ENCODE assay signal across 16 cellular contexts in genomic region chr5:126681970-126682369, GRCh38.
DNase-seq lines count a peak whose midpoint lies in the region; ATAC-seq and TF ChIP-seq lines count a peak whose summit lies in the region.
"Had no signal": no experiment of that assay in that cellular context is flagged by ENCODE, and none has a peak within 500 bp of the region (broad histone marks: within the 10 kb centered on the region; RNA-seq: fewer than 3 reads in every experiment).

No MANE protein-coding gene starts in this region.

- H4K20me1 ChIP-seq in Karpas-422 (ENCODE audit: insufficient read depth, low read depth, low read length) = no peaks in the 10 kb centered on the region
- no peaks in the 10 kb centered on the region for H4K20me1 ChIP-seq in SK-N-SH (ENCODE audit: insufficient read depth)

- DNase-seq in A673 (ENCODE audit: low spot score) (peak; percentile 42), Karpas-422 (peak; percentile 25), SK-N-SH (no peak), fibroblast of mammary gland (ENCODE audit: low read depth) (peak; percentile 74), HEK293T (ENCODE audit: extremely low spot score) (no peak), midbrain (lab: John Stamatoyannopoulos, UW) (no peak), germinal center (ENCODE audit: low spot score) (no peak), lower lobe of right lung (no peak)
- DNase-seq: CD4-positive, CD25-positive, alpha-beta regulatory T cell; DMS79 treated with DMSO at 0.1 percent for 48 hours; NCI-H1092 treated with DMSO at 0.1 percent for 48 hours; NCI-H1436 treated with DMSO at 0.1 percent for 48 hours; NCI-H1930; NCI-H226; NCI-H524 treated with DMSO at 0.1 percent for 48 hours; Right ventricle myocardium superior had no signal

- 28% methylated on average over 6 of the region's 6 CpGs for WGBS in SK-N-SH (ENCODE audit: low lambda C conversion rate)

- no peaks in the 10 kb centered on the region for H3K9me3 ChIP-seq in A673 (ENCODE audit: low read depth, low read length, poor library complexity, severe bottlenecking)
- H3K9me3 ChIP-seq in Karpas-422 (ENCODE audit: low read length) = no peaks in the 10 kb centered on the region
- no peaks in the 10 kb centered on the region for H3K9me3 ChIP-seq in SK-N-SH
- no peaks in the 10 kb centered on the region for H3K9me3 ChIP-seq in lower lobe of right lung

- TF ChIP-seq EP300 in SK-N-SH (IDR thresholded peaks at IDR 0.05; ENCODE audit: borderline replicate concordance in 1 of 2, low read depth in 1 of 2, low read length in 1 of 2) = 0 out of 4 replicates have a peak, but pooled peaks of 1 of the 2 experiments have one; percentile 11

- H3K27me3 ChIP-seq in A673 (replicated peaks; ENCODE audit: insufficient read depth, low read depth, low read length, poor library complexity) (no peaks in the 10 kb centered on the region), Karpas-422 (ENCODE audit: low read length) (no peaks in the 10 kb centered on the region), SK-N-SH (ENCODE audit: insufficient read depth) (no peaks in the 10 kb centered on the region), lower lobe of right lung (ENCODE audit: low read depth) (peaks cover 6% of the 10 kb centered on the region)

- intact Hi-C loops in A673 (cut with micrococcal nuclease; ENCODE audit: unreplicated experiment) = no loop called here
- intact Hi-C loops in lower lobe of right lung (cut with DNase I) = no loop called here

- TF ChIP-seq CTCF in A673 (conservative IDR thresholded peaks at IDR 0.05; ENCODE audit: low read depth, low read length) (no peak), SK-N-SH (IDR thresholded peaks at IDR 0.05) (no peak), fibroblast of mammary gland (conservative IDR thresholded peaks at IDR 0.05; ENCODE audit: control insufficient read depth, insufficient read depth, low read depth, low read length) (no peak), lower lobe of right lung (IDR thresholded peaks at IDR 0.05) (no peak)

- CTCF ChIA-PET in A673 (lab: Charles Lee) (no interaction called here), SK-N-SH (lab: Yijun Ruan, JAX) (interaction anchor here (1.3 kb wide), 1 partner anchor 119 kb away, joined by 4 read pairs; no protein-coding TSS in a partner anchor), HEK293T (lab: Yijun Ruan, JAX) (interaction anchor here (0.7 to 1.4 kb wide), 2 partner anchors 89 to 98 kb away, joined by 3 read pairs; no protein-coding TSS in a partner anchor)

- H3K9me2 ChIP-seq in Karpas-422 (replicated peaks; ENCODE audit: insufficient read depth, low read length) = no peaks in the 10 kb centered on the region
- no peaks in the 10 kb centered on the region for H3K9me2 ChIP-seq in SK-N-SH

- no peak for TF ChIP-seq RAD21 in SK-N-SH (IDR thresholded peaks at IDR 0.05; ENCODE audit: low read length)

- BruUV-seq in A673 (replicated peaks; lab: Mats Ljungman, UMichigan) = no TSS peak

- H3K4me1 ChIP-seq in A673 (ENCODE audit: insufficient read depth, low read length, poor library complexity, severe bottlenecking) (peaks cover 37% of the 10 kb centered on the region), Karpas-422 (ENCODE audit: low read length) (peaks cover 23% of the 10 kb centered on the region), SK-N-SH (ENCODE audit: control insufficient read depth in 1 of 2, insufficient read depth in 2 of 2, low read depth in 1 of 2, low read length in 1 of 2) (peaks cover 11 to 14% of the 10 kb centered on the region in 2 experiments; a peak in 2 of 4 replicates), lower lobe of right lung (no peaks in the 10 kb centered on the region)

- no peak overlapping the region for H3K4me3 ChIP-seq in A673 (ENCODE audit: low read depth, low read length, poor library complexity, severe bottlenecking)
- no peak overlapping the region for H3K4me3 ChIP-seq in Karpas-422 (ENCODE audit: low read length)
- H3K4me3 ChIP-seq in SK-N-SH (ENCODE audit: low read depth in 2 of 2, low read length in 1 of 2) = no peak overlapping the region
- no peak overlapping the region for H3K4me3 ChIP-seq in fibroblast of mammary gland (ENCODE audit: control insufficient read depth, low read depth, low read length)
- no peak overlapping the region for H3K4me3 ChIP-seq in lower lobe of right lung

- POLR2A ChIA-PET in A673 (lab: Charles Lee; ENCODE audit: low non-redundant PET) (interaction anchor here (0.5 kb wide), 1 partner anchor 102 kb away, joined by 6 read pairs; no protein-coding TSS in a partner anchor), SK-N-SH (lab: Yijun Ruan, JAX) (no interaction called here), HEK293T (lab: Yijun Ruan, JAX) (interaction anchor here (6.3 kb wide), 1 partner anchor 95 kb away, joined by 78 read pairs; the partner anchor contains the start of gene LMNB1)

- no peaks in the 10 kb centered on the region for H3K36me3 ChIP-seq in A673 (ENCODE audit: insufficient read depth, low read length, poor library complexity, severe bottlenecking)
- H3K36me3 ChIP-seq in Karpas-422 (ENCODE audit: insufficient read depth, low read length) = no peaks in the 10 kb centered on the region
- no peaks in the 10 kb centered on the region for H3K36me3 ChIP-seq in SK-N-SH (replicated peaks in 1 of 2; ENCODE audit: control insufficient read depth in 1 of 2, insufficient read depth in 2 of 2, low read length in 1 of 2)
- H3K36me3 ChIP-seq in lower lobe of right lung = no peaks in the 10 kb centered on the region

- no peak overlapping the region for H3K9ac ChIP-seq in Karpas-422 (ENCODE audit: low read length)
- H3K9ac ChIP-seq in SK-N-SH = no peak overlapping the region

- H2AFZ ChIP-seq in Karpas-422 (ENCODE audit: low read length) = no peak overlapping the region
- H2AFZ ChIP-seq in SK-N-SH (ENCODE audit: low read depth) = no peak overlapping the region

- no peak for ATAC-seq in lower lobe of right lung

- no peak overlapping the region for H3K4me2 ChIP-seq in Karpas-422 (ENCODE audit: low read depth, low read length, poor library complexity, severe bottlenecking)
- H3K4me2 ChIP-seq in SK-N-SH = no peak overlapping the region

- H3K27ac ChIP-seq in A673 (ENCODE audit: low read depth, low read length, poor library complexity, severe bottlenecking) (peak overlapping the region; percentile 12), Karpas-422 (ENCODE audit: low read length) (no peak overlapping the region), SK-N-SH (ENCODE audit: low read depth in 2 of 2, low read length in 1 of 2) (no peak overlapping the region; a peak in 1 of 4 replicates), lower lobe of right lung (no peak overlapping the region)

- H3K79me2 ChIP-seq in Karpas-422 (ENCODE audit: low read length) = no peaks in the 10 kb centered on the region
- H3K79me2 ChIP-seq in SK-N-SH (ENCODE audit: insufficient read depth) = no peaks in the 10 kb centered on the region

- peaks cover 4% of the 10 kb centered on the region for H3F3A ChIP-seq in SK-N-SH (replicated peaks; ENCODE audit: insufficient read depth)

TF ChIP-seq in SK-N-SH, 30 proteins besides CTCF, POLR2A, EP300 and RAD21 (continues in another document):
- TF ChIP-seq ELF1 (IDR thresholded peaks at IDR 0.05) = no peak
- TF ChIP-seq REST (IDR thresholded peaks at IDR 0.05; ENCODE audit: low read depth, low read length) = no peak

TF ChIP-seq in HEK293T, 16 proteins besides CTCF, POLR2A, EP300 and RAD21:
- TF ChIP-seq L3MBTL2 (conservative IDR thresholded peaks at IDR 0.05) (no peak), LEF1 (IDR thresholded peaks at IDR 0.05; ENCODE audit: borderline replicate concordance) (no peak), SUZ12 (IDR thresholded peaks at IDR 0.05) (no peak), NFRKB (IDR thresholded peaks at IDR 0.05) (no peak), HDGF (IDR thresholded peaks at IDR 0.05; ENCODE audit: borderline replicate concordance) (no peak), ELF4 (IDR thresholded peaks at IDR 0.05) (no peak), PKNOX1 (IDR thresholded peaks at IDR 0.05) (no peak)
TF ChIP-seq in HEK293T: peak in this region for 0.

Comparison
In these comparisons a context has a peak if more than half of its experiments do, and no peak if none do; other contexts are left out.
1. DNase-seq: peak in A673 (single experiment), Karpas-422 (single experiment) and fibroblast of mammary gland (single experiment); none in SK-N-SH (single experiment), HEK293T (single experiment), midbrain (single experiment), germinal center (single experiment) and lower lobe of right lung (single experiment).